In the genomic region with DNA sequence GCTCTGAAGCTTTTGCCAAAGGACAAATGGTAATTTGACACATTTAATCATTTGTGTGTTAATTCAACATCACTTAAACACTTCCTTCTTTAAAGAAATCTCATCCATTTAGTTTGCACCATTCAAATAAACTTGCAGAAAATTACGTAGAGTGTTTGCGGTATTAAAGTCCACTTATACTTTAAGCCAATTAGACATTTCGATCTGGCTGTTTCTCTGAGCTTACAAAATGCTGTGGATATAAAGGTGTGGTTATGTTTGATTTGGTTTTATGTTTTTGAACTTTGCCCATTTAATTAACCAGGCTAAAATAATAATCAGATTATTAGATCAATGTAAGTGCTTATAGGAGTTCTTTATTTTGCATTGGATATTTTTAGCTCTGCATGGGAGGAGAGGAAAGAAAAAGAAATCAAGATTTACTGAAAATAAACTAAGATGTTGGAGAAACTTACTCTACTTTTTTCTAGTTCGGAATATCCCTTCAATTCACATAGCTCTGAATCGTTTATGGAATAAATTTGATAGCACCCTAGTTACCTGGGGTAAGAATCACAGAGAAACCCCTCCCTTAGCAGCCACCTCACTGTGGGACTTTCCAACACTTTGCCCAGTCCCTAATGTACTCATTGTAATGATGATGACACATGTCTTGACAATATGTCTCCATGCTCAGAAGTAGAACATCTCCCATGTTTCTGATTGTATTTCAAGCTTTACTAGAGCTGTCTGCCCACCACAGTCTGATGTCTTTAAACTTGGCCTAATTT, we compare ENCODE assay signal across 9 cellular contexts.
DNase-seq lines count a peak whose midpoint lies in the region; ATAC-seq, FAIRE-seq and TF ChIP-seq lines count a peak whose summit lies in the region.
"Had no signal": no experiment of that assay in that cellular context is flagged by ENCODE, and none has a peak within 500 bp of the region (broad histone marks: within the 10 kb centered on the region; RNA-seq: fewer than 3 reads in every experiment).

No MANE protein-coding gene starts in this region.

- H3K9me3 ChIP-seq in DND-41 (ENCODE audit: insufficient read depth, low read length, severe bottlenecking) (no peaks in the 10 kb centered on the region), PC-3 (ENCODE audit: low read length) (no peaks in the 10 kb centered on the region)

- POLR2A ChIA-PET in PC-3 (lab: Charles Lee; ENCODE audit: unreplicated experiment), result no interaction called here

- H3K27me3 Mint-ChIP-seq in activated naive CD8-positive, alpha-beta T cell, result no peaks in the 10 kb centered on the region

- H2AFZ ChIP-seq in DND-41 (ENCODE audit: low read depth, low read length) (peak overlapping the region; percentile 71), PC-3 (ENCODE audit: low read length) (no peak overlapping the region)

- H3F3A ChIP-seq in PC-3 (ENCODE audit: low read length, unreplicated experiment), result no peaks in the 10 kb centered on the region

- CTCF ChIA-PET in PC-3 (lab: Charles Lee), result no interaction called here

- peaks cover 78% of the 10 kb centered on the region for H3K4me1 Mint-ChIP-seq in activated naive CD8-positive, alpha-beta T cell (ENCODE audit: low read depth)

- BruUV-seq in PC-3 (replicated peaks; lab: Mats Ljungman, UMichigan), result no TSS peak

- H3K36me3 ChIP-seq in DND-41 (ENCODE audit: insufficient read depth, low read length) (no peaks in the 10 kb centered on the region), PC-3 (ENCODE audit: low read depth, low read length) (no peaks in the 10 kb centered on the region)

- H3K79me2 ChIP-seq in DND-41 (ENCODE audit: insufficient read depth, low read length), result no peaks in the 10 kb centered on the region
- no peaks in the 10 kb centered on the region for H3K79me2 ChIP-seq in PC-3 (ENCODE audit: low read length)

- H3K27ac Mint-ChIP-seq in activated naive CD8-positive, alpha-beta T cell, result peak overlapping the region; percentile 99

- peaks cover 64% of the 10 kb centered on the region for H3K4me1 ChIP-seq in DND-41 (ENCODE audit: insufficient read depth, low read length)
- no peaks in the 10 kb centered on the region for H3K4me1 ChIP-seq in PC-3 (ENCODE audit: insufficient read depth, low read length)

- peaks cover 17% of the 10 kb centered on the region for H3K36me3 Mint-ChIP-seq in activated naive CD8-positive, alpha-beta T cell

- no peak for DNase-seq in DND-41
- DNase-seq in T follicular helper cell (ENCODE audit: low read depth), result peak; percentile 38
- peak in 2 of 3 donors; percentile 6 to 13 for DNase-seq in stimulated activated CD4-positive, alpha-beta T cell treated with anti-CD3 and anti-CD28 coated beads, Interleukin-12 subunit alpha, Interleukin-12 subunit beta, amount 100 ng/mL, for 48 hours (ENCODE audit: low read depth in 2 of 3, low spot score in 1 of 3)
- no peak for DNase-seq in NCI-H446 treated with DMSO at 0.1 percent for 48 hours (lab: John Stamatoyannopoulos, UW)
- no peak for DNase-seq in GM12892 (ENCODE audit: insufficient read length)
- DNase-seq in PC-3, result no peak

- H3K4me2 ChIP-seq in DND-41 (ENCODE audit: insufficient read depth, low read length) (peak overlapping the region; percentile 68), PC-3 (ENCODE audit: low read length) (no peak overlapping the region)

- H3K27ac ChIP-seq in DND-41 (ENCODE audit: low read length) (peak overlapping the region; percentile 96), PC-3 (ENCODE audit: low read length) (no peak overlapping the region)
- H3K27ac ChIP-seq: VCaP had no signal

- H3K4me3 ChIP-seq in DND-41 (ENCODE audit: low read depth in 1 of 2, low read length in 2 of 2) (peak overlapping the region in 1 of 2 experiments; percentile 47; a peak in 1 of 4 replicates), PC-3 (ENCODE audit: low read length) (no peak overlapping the region)

- intact Hi-C loops in PC-3 (cut with micrococcal nuclease), result no loop called here

- TF ChIP-seq CTCF in DND-41 (IDR thresholded peaks at IDR 0.05; ENCODE audit: borderline replicate concordance, extremely low read depth, low read length, poor library complexity, severe bottlenecking) (no peak), PC-3 (conservative IDR thresholded peaks at IDR 0.05; ENCODE audit: low read depth, low read length) (no peak)

- no peak for ATAC-seq in DND-41 (ENCODE audit: insufficient read depth, low read depth)
- no peak for ATAC-seq in HG03521 (IDR thresholded peaks at IDR 0.05; ENCODE audit: unreplicated experiment)
- no peak for ATAC-seq in PC-3

- no peaks in the 10 kb centered on the region; the same call in 1 of the 2 replicates for H3K9me2 ChIP-seq in PC-3 (replicated peaks; ENCODE audit: low read length)

- H3K9me3 Mint-ChIP-seq in activated naive CD8-positive, alpha-beta T cell (ENCODE audit: low read depth), result peaks cover 9% of the 10 kb centered on the region

- peak overlapping the region; percentile 87 for H3K4me3 Mint-ChIP-seq in activated naive CD8-positive, alpha-beta T cell

- peak overlapping the region; percentile 55 for H3K9ac ChIP-seq in DND-41 (ENCODE audit: low read depth, low read length)
- H3K9ac ChIP-seq in PC-3 (ENCODE audit: low read length), result no peak overlapping the region

- FAIRE-seq in GM12892 (lab: Jason Lieb, UNC), result no peak

- H4K20me1 ChIP-seq in DND-41 (ENCODE audit: insufficient read depth, low read length), result no peaks in the 10 kb centered on the region
- H4K20me1 ChIP-seq in PC-3 (ENCODE audit: low read length), result no peaks in the 10 kb centered on the region

- H3K27me3 ChIP-seq in DND-41 (ENCODE audit: insufficient read depth, low read length, poor library complexity) (no peaks in the 10 kb centered on the region), PC-3 (ENCODE audit: low read length) (no peaks in the 10 kb centered on the region)

- TF ChIP-seq POLR2A in GM12892 (IDR thresholded peaks at IDR 0.05; ENCODE audit: low read depth, low read length), result no peak

Comparison
In these comparisons a context has a peak if more than half of its experiments do, and no peak if none do; other contexts are left out.
1. DNase-seq: peak in T follicular helper cell (single experiment) and stimulated activated CD4-positive, alpha-beta T cell treated with anti-CD3 and anti-CD28 coated beads, Interleukin-12 subunit alpha, Interleukin-12 subunit beta, amount 100 ng/mL, for 48 hours (2 of 3); none in DND-41 (single experiment), NCI-H446 treated with DMSO at 0.1 percent for 48 hours (single experiment), GM12892 (single experiment) and PC-3 (single experiment).